1 cellular context compared by ENCODE assay signal in the genomic region with DNA sequence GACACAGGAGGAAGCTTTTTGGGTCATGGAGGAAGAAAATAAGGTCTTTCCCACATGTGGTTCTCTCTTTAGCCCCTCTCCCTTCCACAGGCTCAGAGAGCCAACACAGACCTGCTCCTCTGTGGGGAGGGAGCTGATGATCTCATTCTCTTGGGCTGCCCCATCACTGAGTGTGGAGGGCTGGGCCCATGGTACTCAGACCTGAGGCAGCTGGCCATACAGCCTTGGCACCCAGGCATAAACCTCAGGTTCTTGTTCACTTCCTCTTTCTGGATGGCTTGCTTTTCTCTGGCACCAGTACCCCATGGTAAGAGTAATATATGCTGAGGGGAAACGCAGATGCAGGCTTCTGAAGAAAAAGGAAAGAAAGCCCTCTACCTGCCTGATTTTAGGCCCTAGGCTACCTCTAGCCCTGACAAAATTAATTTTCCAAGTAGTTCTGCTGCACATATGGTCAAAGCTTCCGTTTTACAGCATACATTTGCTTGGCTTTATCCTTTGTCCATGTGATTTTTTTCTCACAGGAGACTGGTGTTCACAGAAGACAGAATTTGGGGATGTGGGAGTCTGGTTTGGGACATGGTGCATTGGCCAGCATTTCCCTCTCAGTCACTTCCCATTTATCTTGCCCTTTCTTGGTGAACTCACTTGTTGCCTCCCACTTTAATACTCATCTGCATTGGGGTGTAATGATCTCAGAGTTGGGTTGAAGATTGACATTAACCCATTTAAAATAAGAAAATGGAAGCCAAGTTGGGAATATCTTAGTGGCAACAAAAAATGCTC.
TF ChIP-seq lines count a peak whose summit lies in the region.

No MANE protein-coding gene starts in this region.

TF ChIP-seq in SK-N-SH treated with all-trans-retinoic acid at 6 μM for 48 hours, 23 proteins besides CTCF, POLR2A, EP300 and RAD21 (continued from another document):
- TF ChIP-seq, protein P1, sequence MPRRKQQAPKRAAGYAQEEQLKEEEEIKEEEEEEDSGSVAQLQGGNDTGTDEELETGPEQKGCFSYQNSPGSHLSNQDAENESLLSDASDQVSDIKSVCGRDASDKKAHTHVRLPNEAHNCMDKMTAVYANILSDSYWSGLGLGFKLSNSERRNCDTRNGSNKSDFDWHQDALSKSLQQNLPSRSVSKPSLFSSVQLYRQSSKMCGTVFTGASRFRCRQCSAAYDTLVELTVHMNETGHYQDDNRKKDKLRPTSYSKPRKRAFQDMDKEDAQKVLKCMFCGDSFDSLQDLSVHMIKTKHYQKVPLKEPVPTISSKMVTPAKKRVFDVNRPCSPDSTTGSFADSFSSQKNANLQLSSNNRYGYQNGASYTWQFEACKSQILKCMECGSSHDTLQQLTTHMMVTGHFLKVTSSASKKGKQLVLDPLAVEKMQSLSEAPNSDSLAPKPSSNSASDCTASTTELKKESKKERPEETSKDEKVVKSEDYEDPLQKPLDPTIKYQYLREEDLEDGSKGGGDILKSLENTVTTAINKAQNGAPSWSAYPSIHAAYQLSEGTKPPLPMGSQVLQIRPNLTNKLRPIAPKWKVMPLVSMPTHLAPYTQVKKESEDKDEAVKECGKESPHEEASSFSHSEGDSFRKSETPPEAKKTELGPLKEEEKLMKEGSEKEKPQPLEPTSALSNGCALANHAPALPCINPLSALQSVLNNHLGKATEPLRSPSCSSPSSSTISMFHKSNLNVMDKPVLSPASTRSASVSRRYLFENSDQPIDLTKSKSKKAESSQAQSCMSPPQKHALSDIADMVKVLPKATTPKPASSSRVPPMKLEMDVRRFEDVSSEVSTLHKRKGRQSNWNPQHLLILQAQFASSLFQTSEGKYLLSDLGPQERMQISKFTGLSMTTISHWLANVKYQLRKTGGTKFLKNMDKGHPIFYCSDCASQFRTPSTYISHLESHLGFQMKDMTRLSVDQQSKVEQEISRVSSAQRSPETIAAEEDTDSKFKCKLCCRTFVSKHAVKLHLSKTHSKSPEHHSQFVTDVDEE (CRISPR knock-in tag; IDR thresholded peaks at IDR 0.05): no peak
- TF ChIP-seq TCF4 (CRISPR knock-in tag; IDR thresholded peaks at IDR 0.05; ENCODE audit: borderline replicate concordance) (no peak), ARNTL (CRISPR knock-in tag; IDR thresholded peaks at IDR 0.05; ENCODE audit: borderline replicate concordance, low read depth) (no peak), ESRRG (CRISPR knock-in tag; IDR thresholded peaks at IDR 0.05) (no peak), PPARA (CRISPR knock-in tag; IDR thresholded peaks at IDR 0.05; ENCODE audit: borderline replicate concordance) (no peak), ZC3H10 (CRISPR knock-in tag; IDR thresholded peaks at IDR 0.05) (no peak), ZFP3 (CRISPR knock-in tag; IDR thresholded peaks at IDR 0.05) (no peak), ZNF70 (CRISPR knock-in tag; IDR thresholded peaks at IDR 0.05) (no peak), OSR1 (CRISPR knock-in tag; IDR thresholded peaks at IDR 0.05) (no peak), ZNF8 (CRISPR knock-in tag; IDR thresholded peaks at IDR 0.05) (no peak), ISL1 (CRISPR knock-in tag; IDR thresholded peaks at IDR 0.05) (no peak)
- TF ChIP-seq, protein P2, sequence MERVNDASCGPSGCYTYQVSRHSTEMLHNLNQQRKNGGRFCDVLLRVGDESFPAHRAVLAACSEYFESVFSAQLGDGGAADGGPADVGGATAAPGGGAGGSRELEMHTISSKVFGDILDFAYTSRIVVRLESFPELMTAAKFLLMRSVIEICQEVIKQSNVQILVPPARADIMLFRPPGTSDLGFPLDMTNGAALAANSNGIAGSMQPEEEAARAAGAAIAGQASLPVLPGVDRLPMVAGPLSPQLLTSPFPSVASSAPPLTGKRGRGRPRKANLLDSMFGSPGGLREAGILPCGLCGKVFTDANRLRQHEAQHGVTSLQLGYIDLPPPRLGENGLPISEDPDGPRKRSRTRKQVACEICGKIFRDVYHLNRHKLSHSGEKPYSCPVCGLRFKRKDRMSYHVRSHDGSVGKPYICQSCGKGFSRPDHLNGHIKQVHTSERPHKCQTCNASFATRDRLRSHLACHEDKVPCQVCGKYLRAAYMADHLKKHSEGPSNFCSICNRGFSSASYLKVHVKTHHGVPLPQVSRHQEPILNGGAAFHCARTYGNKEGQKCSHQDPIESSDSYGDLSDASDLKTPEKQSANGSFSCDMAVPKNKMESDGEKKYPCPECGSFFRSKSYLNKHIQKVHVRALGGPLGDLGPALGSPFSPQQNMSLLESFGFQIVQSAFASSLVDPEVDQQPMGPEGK (CRISPR knock-in tag; IDR thresholded peaks at IDR 0.05; ENCODE audit: borderline replicate concordance): no peak
- TF ChIP-seq, protein P3, sequence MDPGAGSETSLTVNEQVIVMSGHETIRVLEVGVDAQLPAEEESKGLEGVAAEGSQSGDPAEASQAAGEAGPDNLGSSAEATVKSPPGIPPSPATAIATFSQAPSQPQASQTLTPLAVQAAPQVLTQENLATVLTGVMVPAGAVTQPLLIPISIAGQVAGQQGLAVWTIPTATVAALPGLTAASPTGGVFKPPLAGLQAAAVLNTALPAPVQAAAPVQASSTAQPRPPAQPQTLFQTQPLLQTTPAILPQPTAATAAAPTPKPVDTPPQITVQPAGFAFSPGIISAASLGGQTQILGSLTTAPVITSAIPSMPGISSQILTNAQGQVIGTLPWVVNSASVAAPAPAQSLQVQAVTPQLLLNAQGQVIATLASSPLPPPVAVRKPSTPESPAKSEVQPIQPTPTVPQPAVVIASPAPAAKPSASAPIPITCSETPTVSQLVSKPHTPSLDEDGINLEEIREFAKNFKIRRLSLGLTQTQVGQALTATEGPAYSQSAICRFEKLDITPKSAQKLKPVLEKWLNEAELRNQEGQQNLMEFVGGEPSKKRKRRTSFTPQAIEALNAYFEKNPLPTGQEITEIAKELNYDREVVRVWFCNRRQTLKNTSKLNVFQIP (CRISPR knock-in tag; IDR thresholded peaks at IDR 0.05; ENCODE audit: borderline replicate concordance, low read depth): no peak
- TF ChIP-seq, protein P4, sequence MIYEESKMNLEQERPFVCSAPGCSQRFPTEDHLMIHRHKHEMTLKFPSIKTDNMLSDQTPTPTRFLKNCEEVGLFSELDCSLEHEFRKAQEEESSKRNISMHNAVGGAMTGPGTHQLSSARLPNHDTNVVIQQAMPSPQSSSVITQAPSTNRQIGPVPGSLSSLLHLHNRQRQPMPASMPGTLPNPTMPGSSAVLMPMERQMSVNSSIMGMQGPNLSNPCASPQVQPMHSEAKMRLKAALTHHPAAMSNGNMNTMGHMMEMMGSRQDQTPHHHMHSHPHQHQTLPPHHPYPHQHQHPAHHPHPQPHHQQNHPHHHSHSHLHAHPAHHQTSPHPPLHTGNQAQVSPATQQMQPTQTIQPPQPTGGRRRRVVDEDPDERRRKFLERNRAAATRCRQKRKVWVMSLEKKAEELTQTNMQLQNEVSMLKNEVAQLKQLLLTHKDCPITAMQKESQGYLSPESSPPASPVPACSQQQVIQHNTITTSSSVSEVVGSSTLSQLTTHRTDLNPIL (CRISPR knock-in tag; IDR thresholded peaks at IDR 0.05; ENCODE audit: low read depth): no peak
- TF ChIP-seq, protein P5, sequence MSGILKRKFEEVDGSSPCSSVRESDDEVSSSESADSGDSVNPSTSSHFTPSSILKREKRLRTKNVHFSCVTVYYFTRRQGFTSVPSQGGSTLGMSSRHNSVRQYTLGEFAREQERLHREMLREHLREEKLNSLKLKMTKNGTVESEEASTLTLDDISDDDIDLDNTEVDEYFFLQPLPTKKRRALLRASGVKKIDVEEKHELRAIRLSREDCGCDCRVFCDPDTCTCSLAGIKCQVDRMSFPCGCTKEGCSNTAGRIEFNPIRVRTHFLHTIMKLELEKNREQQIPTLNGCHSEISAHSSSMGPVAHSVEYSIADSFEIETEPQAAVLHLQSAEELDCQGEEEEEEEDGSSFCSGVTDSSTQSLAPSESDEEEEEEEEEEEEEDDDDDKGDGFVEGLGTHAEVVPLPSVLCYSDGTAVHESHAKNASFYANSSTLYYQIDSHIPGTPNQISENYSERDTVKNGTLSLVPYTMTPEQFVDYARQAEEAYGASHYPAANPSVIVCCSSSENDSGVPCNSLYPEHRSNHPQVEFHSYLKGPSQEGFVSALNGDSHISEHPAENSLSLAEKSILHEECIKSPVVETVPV (CRISPR knock-in tag; IDR thresholded peaks at IDR 0.05): no peak
